Comparison of ENCODE assay signal across 16 cellular contexts in genomic region chrX:10167573-10167972, GRCh38. TPM values are rescaled to one million over a fixed set of nuclear protein-coding genes. Genes with fewer than 3 reads are reported as not detected.
A peak's percentile ranks its signal among the peaks of the same experiment; 100 is the strongest.
DNase-seq lines count a peak whose midpoint lies in the region; ATAC-seq and TF ChIP-seq lines count a peak whose summit lies in the region.
"Had no signal": no experiment of that assay in that cellular context is flagged by ENCODE, and none has a peak within 500 bp of the region (broad histone marks: within the 10 kb centered on the region; RNA-seq: fewer than 3 reads in every experiment).

No MANE protein-coding gene starts in this region.

- no peaks in the 10 kb centered on the region for H3K36me3 ChIP-seq in breast epithelium

- H3K4me1 Mint-ChIP-seq in stimulated activated naive CD8-positive, alpha-beta T cell treated with anti-CD3 and anti-CD28 coated beads, Interleukin-15, amount 100 ng/mL, for 72 hours = peaks cover 49% of the 10 kb centered on the region

- peaks cover 33% of the 10 kb centered on the region for H3K27me3 Mint-ChIP-seq in stimulated activated naive CD8-positive, alpha-beta T cell treated with anti-CD3 and anti-CD28 coated beads, Interleukin-15, amount 100 ng/mL, for 72 hours
- H3K27me3 Mint-ChIP-seq: memory B cell had no signal

- H3K4me3 Mint-ChIP-seq in stimulated activated naive CD8-positive, alpha-beta T cell treated with anti-CD3 and anti-CD28 coated beads, Interleukin-15, amount 100 ng/mL, for 72 hours = no peak overlapping the region
- H3K4me3 Mint-ChIP-seq: stimulated activated naive CD8-positive, alpha-beta T cell treated with anti-CD3 and anti-CD28 coated beads, Interleukin-15, Interleukin-2, amounts not matched to agents 100 ng/mL and 50 ng/mL, for 24 hours had no signal

- TF ChIP-seq CTCF in breast epithelium (IDR thresholded peaks at IDR 0.05) (no peak), omental fat pad (IDR thresholded peaks at IDR 0.05) (no peak)

- ATAC-seq in stimulated activated naive CD8-positive, alpha-beta T cell treated with anti-CD3 and anti-CD28 coated beads, Interleukin-15, amount 100 ng/mL, for 72 hours = peak; percentile 68
- no peak for ATAC-seq in stimulated activated naive CD8-positive, alpha-beta T cell treated with anti-CD3 and anti-CD28 coated beads, Interleukin-15, Interleukin-2, amounts not matched to agents 100 U/mL and 50 U/mL, for 24 hours
- ATAC-seq in HG02938 (IDR thresholded peaks at IDR 0.05; ENCODE audit: unreplicated experiment) (peak; percentile 91), HG02852 (IDR thresholded peaks at IDR 0.05; ENCODE audit: unreplicated experiment) (no peak), omental fat pad (ENCODE audit: low FRiP score) (no peak)
- ATAC-seq: activated CD4-positive, CD25-positive, alpha-beta regulatory T cell treated with anti-CD3 and anti-CD28 coated beads, Interleukin-2, amount 50 U/mL, for 24 hours had no signal

- H3K9me3 ChIP-seq in breast epithelium = no peaks in the 10 kb centered on the region

- H3K27ac Mint-ChIP-seq in stimulated activated naive CD8-positive, alpha-beta T cell treated with anti-CD3 and anti-CD28 coated beads, Interleukin-15, amount 100 ng/mL, for 72 hours = no peak overlapping the region
- H3K27ac Mint-ChIP-seq: memory B cell; stimulated activated naive CD8-positive, alpha-beta T cell treated with anti-CD3 and anti-CD28 coated beads, Interleukin-15, Interleukin-2, amounts not matched to agents 100 ng/mL and 50 ng/mL, for 24 hours had no signal

- intact Hi-C loops in breast epithelium (cut with DNase I; ENCODE audit: low total_unique reads) = no loop called here

- H3K4me3 ChIP-seq in breast epithelium = no peak overlapping the region

- H3K27ac ChIP-seq in breast epithelium = no peak overlapping the region

- H3K4me1 ChIP-seq in breast epithelium = no peaks in the 10 kb centered on the region

- no peaks in the 10 kb centered on the region for H3K9me3 Mint-ChIP-seq in stimulated activated naive CD8-positive, alpha-beta T cell treated with anti-CD3 and anti-CD28 coated beads, Interleukin-15, amount 100 ng/mL, for 72 hours
- H3K9me3 Mint-ChIP-seq: memory B cell; stimulated activated naive CD8-positive, alpha-beta T cell treated with anti-CD3 and anti-CD28 coated beads, Interleukin-15, Interleukin-2, amounts not matched to agents 100 ng/mL and 50 ng/mL, for 24 hours had no signal

- TF ChIP-seq POLR2A in breast epithelium (IDR thresholded peaks at IDR 0.05) = no peak

- peaks cover 0 to 42% of the 10 kb centered on the region in 2 donors for H3K27me3 ChIP-seq in breast epithelium

- peak in 1 of 2 donors; percentile 12 for DNase-seq in stimulated activated naive CD8-positive, alpha-beta T cell treated with anti-CD3 and anti-CD28 coated beads, Interleukin-15, amount 100 ng/mL, for 72 hours
- no peak for DNase-seq in stimulated activated naive CD8-positive, alpha-beta T cell treated with anti-CD3 and anti-CD28 coated beads, Interleukin-15, Interleukin-2, amounts not matched to agents 100 U/mL and 50 U/mL, for 24 hours
- DNase-seq in MV-4-11 (lab: John Stamatoyannopoulos, UW) (peak; percentile 19), breast epithelium (ENCODE audit: low spot score in 2 of 2) (no peak), cerebellar cortex (ENCODE audit: low spot score) (no peak), omental fat pad (ENCODE audit: low spot score) (no peak)
- DNase-seq: activated effector memory CD4-positive, alpha-beta T cell treated with Interleukin-2 at 50 U/mL for 16 hours; DND-41; erythroblast; NCI-H526 treated with DMSO at 0.1 percent for 48 hours; stimulated activated CD4-positive, alpha-beta T cell treated with anti-CD3 and anti-CD28 coated beads, Interleukin-1b, Interleukin-23, amount 100 ng/mL, for 48 hours had no signal

RNA-seq across cellular contexts. Expression of gene CLCN4, which starts 10.8 kb away (rescaled TPM):
- total RNA-seq in breast epithelium = 1 to 10 TPM; 2.9 to 4.7 (median 3.7) TPM
- 1 to 10 TPM; 1.2 to 3.9 (median 2.3) TPM for total RNA-seq in omental fat pad

Comparison
In these comparisons a context has a peak if more than half of its experiments do, and no peak if none do; other contexts are left out.
1. ATAC-seq: peak in stimulated activated naive CD8-positive, alpha-beta T cell treated with anti-CD3 and anti-CD28 coated beads, Interleukin-15, amount 100 ng/mL, for 72 hours (single experiment) and HG02938 (single experiment); none in stimulated activated naive CD8-positive, alpha-beta T cell treated with anti-CD3 and anti-CD28 coated beads, Interleukin-15, Interleukin-2, amounts not matched to agents 100 U/mL and 50 U/mL, for 24 hours (single experiment), HG02852 (single experiment) and omental fat pad (single experiment).